11 cellular contexts compared by ENCODE assay signal in genomic region chr5:52469420-52469819, GRCh38.
DNase-seq lines count a peak whose midpoint lies in the region; ATAC-seq, FAIRE-seq and TF ChIP-seq lines count a peak whose summit lies in the region.
"Had no signal": no experiment of that assay in that cellular context is flagged by ENCODE, and none has a peak within 500 bp of the region (broad histone marks: within the 10 kb centered on the region; RNA-seq: fewer than 3 reads in every experiment).

No MANE protein-coding gene starts in this region.

- CTCF ChIA-PET in activated naive CD4-positive, alpha-beta T cell treated with anti-CD3 and anti-CD28 coated beads for 36 hours (lab: Charles Lee) = interaction anchor here (0.7 kb wide), 1 partner anchor 231 kb away, joined by 5 read pairs; no protein-coding TSS in a partner anchor
- CTCF ChIA-PET in activated CD4-positive, alpha-beta memory T cell treated with anti-CD3 and anti-CD28 coated beads for 36 hours (lab: Charles Lee) = no interaction called here

- no peak overlapping the region for H3K4me3 Mint-ChIP-seq in activated naive CD4-positive, alpha-beta T cell treated with anti-CD3 and anti-CD28 coated beads for 36 hours
- no peak overlapping the region for H3K4me3 Mint-ChIP-seq in activated CD4-positive, alpha-beta memory T cell treated with anti-CD3 and anti-CD28 coated beads for 36 hours

- no peak overlapping the region for H3K27ac Mint-ChIP-seq in activated naive CD4-positive, alpha-beta T cell treated with anti-CD3 and anti-CD28 coated beads for 36 hours
- no peak overlapping the region for H3K27ac Mint-ChIP-seq in activated CD4-positive, alpha-beta memory T cell treated with anti-CD3 and anti-CD28 coated beads for 36 hours

- POLR2A ChIA-PET in activated CD4-positive, alpha-beta memory T cell treated with anti-CD3 and anti-CD28 coated beads for 36 hours (lab: Charles Lee) = no interaction called here

- peak; percentile 7 for DNase-seq in activated naive CD4-positive, alpha-beta T cell treated with anti-CD3 and anti-CD28 coated beads for 36 hours
- DNase-seq in activated naive CD4-positive, alpha-beta T cell treated with anti-CD3 and anti-CD28 coated beads, Interleukin-2, amount 50 U/mL, for 16 hours = no peak
- peak; percentile 25 for DNase-seq in activated CD4-positive, alpha-beta memory T cell treated with anti-CD3 and anti-CD28 coated beads for 36 hours
- DNase-seq in sciatic nerve (ENCODE audit: low spot score) = no peak
- DNase-seq in H54 (ENCODE audit: insufficient read length, low spot score) = no peak
- DNase-seq: cerebellar nuclear complex, left colon, NCI-H526 treated with DMSO at 0.1 percent for 48 hours had no signal

- peak; percentile 79 for ATAC-seq in HG02852 (IDR thresholded peaks at IDR 0.05; ENCODE audit: unreplicated experiment)
- ATAC-seq in sciatic nerve = peak; percentile 79
- ATAC-seq in GM18909 (IDR thresholded peaks at IDR 0.05; ENCODE audit: poor library complexity, unreplicated experiment) = no peak
- ATAC-seq in GM18505 (IDR thresholded peaks at IDR 0.05; ENCODE audit: unreplicated experiment) = no peak
- ATAC-seq: left colon had no signal

- no peak for TF ChIP-seq POLR2A in H54 (IDR thresholded peaks at IDR 0.05; ENCODE audit: low read depth, low read length)
- no peak for TF ChIP-seq POLR2A in GM18505 (IDR thresholded peaks at IDR 0.05; ENCODE audit: borderline replicate concordance, extremely low read depth, insufficient read depth, insufficient read length)

- peaks cover 6% of the 10 kb centered on the region for H3K4me1 Mint-ChIP-seq in activated naive CD4-positive, alpha-beta T cell treated with anti-CD3 and anti-CD28 coated beads for 36 hours (ENCODE audit: low read depth)
- H3K4me1 Mint-ChIP-seq in activated CD4-positive, alpha-beta memory T cell treated with anti-CD3 and anti-CD28 coated beads for 36 hours (ENCODE audit: low read depth) = peaks cover 8% of the 10 kb centered on the region

- H3K9me3 Mint-ChIP-seq in activated naive CD4-positive, alpha-beta T cell treated with anti-CD3 and anti-CD28 coated beads for 36 hours = no peaks in the 10 kb centered on the region
- no peaks in the 10 kb centered on the region for H3K9me3 Mint-ChIP-seq in activated CD4-positive, alpha-beta memory T cell treated with anti-CD3 and anti-CD28 coated beads for 36 hours

- intact Hi-C loops in activated naive CD4-positive, alpha-beta T cell treated with anti-CD3 and anti-CD28 coated beads for 36 hours (cut with micrococcal nuclease) = loop anchor here (2.0 kb wide), 1 partner anchor 599 kb away; no protein-coding TSS in a partner anchor
- intact Hi-C loops in activated CD4-positive, alpha-beta memory T cell treated with anti-CD3 and anti-CD28 coated beads for 36 hours (cut with micrococcal nuclease) = no loop called here
- intact Hi-C loops in sciatic nerve (cut with DNase I) = loop anchor here (2.0 kb wide), 1 partner anchor 23 kb away; no protein-coding TSS in a partner anchor

- no peaks in the 10 kb centered on the region for H3K36me3 Mint-ChIP-seq in activated naive CD4-positive, alpha-beta T cell treated with anti-CD3 and anti-CD28 coated beads for 36 hours (ENCODE audit: low read depth)
- no peaks in the 10 kb centered on the region for H3K36me3 Mint-ChIP-seq in activated CD4-positive, alpha-beta memory T cell treated with anti-CD3 and anti-CD28 coated beads for 36 hours

- FAIRE-seq in H54 (lab: Jason Lieb, UNC) = no peak

- no peaks in the 10 kb centered on the region for H3K27me3 Mint-ChIP-seq in activated naive CD4-positive, alpha-beta T cell treated with anti-CD3 and anti-CD28 coated beads for 36 hours (ENCODE audit: low read depth)
- no peaks in the 10 kb centered on the region for H3K27me3 Mint-ChIP-seq in activated CD4-positive, alpha-beta memory T cell treated with anti-CD3 and anti-CD28 coated beads for 36 hours

Comparison
In these comparisons a context has a peak if more than half of its experiments do, and no peak if none do; other contexts are left out.
1. DNase-seq: peak in activated naive CD4-positive, alpha-beta T cell treated with anti-CD3 and anti-CD28 coated beads for 36 hours (single experiment) and activated CD4-positive, alpha-beta memory T cell treated with anti-CD3 and anti-CD28 coated beads for 36 hours (single experiment); none in activated naive CD4-positive, alpha-beta T cell treated with anti-CD3 and anti-CD28 coated beads, Interleukin-2, amount 50 U/mL, for 16 hours (single experiment), sciatic nerve (single experiment) and H54 (single experiment).
2. ATAC-seq: peak in HG02852 (single experiment) and sciatic nerve (single experiment); none in GM18909 (single experiment) and GM18505 (single experiment).